Comparison of ENCODE assay signal across 22 cellular contexts in the genomic region with DNA sequence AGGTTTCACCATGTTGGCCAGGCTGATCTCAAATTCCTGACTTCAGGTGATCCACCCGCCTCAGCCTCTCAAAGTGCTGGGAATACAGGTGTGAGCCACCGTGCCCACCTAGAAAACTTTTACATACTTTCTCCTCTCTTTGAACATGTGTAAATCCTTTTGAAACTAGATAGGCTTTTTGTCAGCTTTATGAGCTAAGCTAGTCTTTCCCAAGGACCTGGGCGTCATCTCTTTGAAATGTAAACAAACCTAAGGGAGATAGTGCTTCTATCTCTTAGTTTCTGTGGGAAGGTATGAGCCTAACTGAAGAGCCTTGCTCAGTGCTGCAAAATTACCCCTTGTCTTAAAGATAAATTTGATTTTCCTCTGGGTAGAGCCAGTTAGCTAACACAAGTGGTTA. TPM values are rescaled to one million over a fixed set of nuclear protein-coding genes. Genes with fewer than 3 reads are reported as not detected.
A peak's percentile ranks its signal among the peaks of the same experiment; 100 is the strongest.
DNase-seq lines count a peak whose midpoint lies in the region; ATAC-seq and TF ChIP-seq lines count a peak whose summit lies in the region.
"Had no signal": no experiment of that assay in that cellular context is flagged by ENCODE, and none has a peak within 500 bp of the region (broad histone marks: within the 10 kb centered on the region; RNA-seq: fewer than 3 reads in every experiment).

No MANE protein-coding gene starts in this region.

- no peak overlapping the region for H2BK15ac ChIP-seq in mesenchymal stem cell (ENCODE audit: low read depth, poor library complexity, severe bottlenecking)

- H3K18ac ChIP-seq in mesenchymal stem cell (ENCODE audit: low read depth in 1 of 2, low read length in 2 of 2) = no peak overlapping the region

- peak overlapping the region; percentile 91 for H3K27ac Mint-ChIP-seq in central memory CD8-positive, alpha-beta T cell (ENCODE audit: low read depth)
- H3K27ac Mint-ChIP-seq: activated CD4-positive, alpha-beta memory T cell treated with anti-CD3 and anti-CD28 coated beads, Interleukin-2, amount 10 ng/mL, durations not matched to agents 7 days and 5 days had no signal

- no peak overlapping the region for H3K9ac ChIP-seq in mesenchymal stem cell (ENCODE audit: low read length)
- H3K9ac ChIP-seq: BLaER1 had no signal

- H3K4me3 Mint-ChIP-seq in central memory CD8-positive, alpha-beta T cell = peak overlapping the region; percentile 95
- H3K4me3 Mint-ChIP-seq: activated CD4-positive, alpha-beta memory T cell treated with anti-CD3 and anti-CD28 coated beads, Interleukin-2, amount 10 ng/mL, durations not matched to agents 7 days and 5 days; naive B cell had no signal

- TF ChIP-seq CTCF in BE2C (IDR thresholded peaks at IDR 0.05; ENCODE audit: low read depth, low read length) = no peak

- no peak overlapping the region for H2BK12ac ChIP-seq in mesenchymal stem cell (ENCODE audit: low read length in 2 of 2)

- H4K91ac ChIP-seq in mesenchymal stem cell (ENCODE audit: low read length) = no peak overlapping the region

- DNase-seq in NCI-H2029 (lab: John Stamatoyannopoulos, UW) = peak; percentile 27
- no peak for DNase-seq in NCI-H2029 treated with DMSO at 0.1 percent for 48 hours (lab: John Stamatoyannopoulos, UW)
- DNase-seq in EH (ENCODE audit: low read depth) = peak; percentile 72
- DNase-seq in central memory CD8-positive, alpha-beta T cell (ENCODE audit: low spot score in 2 of 2) = no peak
- DNase-seq in mesenchymal stem cell = peak; percentile 69
- no peak for DNase-seq in BE2C
- DNase-seq in glomerular visceral epithelial cell (ENCODE audit: extremely low spot score) = no peak
- DNase-seq: activated CD4-positive, alpha-beta memory T cell treated with anti-CD3 and anti-CD28 coated beads, Interleukin-2, amount 10 ng/mL, durations not matched to agents 7 days and 5 days; activated naive CD4-positive, alpha-beta T cell treated with anti-CD3 and anti-CD28 coated beads, Interleukin-2, amount 50 U/mL, for 16 hours; Calu3; effector CD4-positive, alpha-beta T cell; esophagus squamous epithelium; naive B cell; NCI-H1436 treated with DMSO at 0.1 percent for 48 hours; SIG-M5; stimulated activated naive CD4-positive, alpha-beta T cell treated with Interleukin-2 at 50 U/mL for 16 hours; tibial artery had no signal

- no peak overlapping the region for H2AFZ ChIP-seq in mesenchymal stem cell (ENCODE audit: low read depth, low read length)

- H3K27me3 Mint-ChIP-seq in central memory CD8-positive, alpha-beta T cell = no peaks in the 10 kb centered on the region
- H3K27me3 Mint-ChIP-seq: naive B cell had no signal

- H3K36me3 ChIP-seq in mesenchymal stem cell (ENCODE audit: control insufficient read depth in 1 of 2, insufficient read depth in 2 of 2, low read depth in 1 of 2, low read length in 2 of 2) = no peaks in the 10 kb centered on the region
- H3K36me3 ChIP-seq in BE2C = no peaks in the 10 kb centered on the region
- H3K36me3 ChIP-seq: ascending aorta, BLaER1, esophagus squamous epithelium, tibial artery had no signal

- H3K4me2 ChIP-seq in mesenchymal stem cell (ENCODE audit: low read length, poor library complexity, severe bottlenecking) = no peak overlapping the region
- H3K4me2 ChIP-seq: BLaER1, smooth muscle cell had no signal

- H2AK5ac ChIP-seq in mesenchymal stem cell (ENCODE audit: low read length, severe bottlenecking) = no peak overlapping the region

- H3K27ac ChIP-seq in mesenchymal stem cell (ENCODE audit: low read length, poor library complexity, severe bottlenecking) = no peak overlapping the region
- H3K27ac ChIP-seq: ascending aorta, BLaER1, esophagus squamous epithelium, tibial artery had no signal

- H3K4ac ChIP-seq in mesenchymal stem cell (ENCODE audit: low read depth in 1 of 2, low read length in 2 of 2) = no peak overlapping the region

- H3K4me1 ChIP-seq in mesenchymal stem cell (ENCODE audit: control insufficient read depth, insufficient read depth, low read depth, low read length) = no peaks in the 10 kb centered on the region
- no peaks in the 10 kb centered on the region for H3K4me1 ChIP-seq in BE2C

- H3K23ac ChIP-seq in mesenchymal stem cell (ENCODE audit: low read length in 2 of 2) = no peak overlapping the region

- H3K4me1 Mint-ChIP-seq in central memory CD8-positive, alpha-beta T cell = peaks cover 84% of the 10 kb centered on the region

- H3K4me3 ChIP-seq in mesenchymal stem cell (ENCODE audit: insufficient read depth in 1 of 2, low read depth in 1 of 2, low read length in 2 of 2) (no peak overlapping the region), BE2C (ENCODE audit: low read depth, low read length) (no peak overlapping the region)
- H3K4me3 ChIP-seq: ascending aorta, BLaER1, esophagus squamous epithelium, smooth muscle cell, tibial artery had no signal

- H3K9me3 Mint-ChIP-seq in central memory CD8-positive, alpha-beta T cell = no peaks in the 10 kb centered on the region
- H3K9me3 Mint-ChIP-seq: activated CD4-positive, alpha-beta memory T cell treated with anti-CD3 and anti-CD28 coated beads, Interleukin-2, amount 10 ng/mL, durations not matched to agents 7 days and 5 days; naive B cell had no signal

- no peak overlapping the region for H2BK120ac ChIP-seq in mesenchymal stem cell (ENCODE audit: low read depth, low read length)

- H3K9me3 ChIP-seq in mesenchymal stem cell (ENCODE audit: control insufficient read depth, low read length) (no peaks in the 10 kb centered on the region), BE2C (no peaks in the 10 kb centered on the region)
- H3K9me3 ChIP-seq: ascending aorta, BLaER1, esophagus squamous epithelium, tibial artery had no signal

- no peak for ATAC-seq in central memory CD8-positive, alpha-beta T cell (replicated peaks; ENCODE audit: extremely low read depth, poor library complexity, severe bottlenecking)
- no peak for ATAC-seq in GM18511 (IDR thresholded peaks at IDR 0.05; ENCODE audit: unreplicated experiment)
- ATAC-seq: activated CD4-positive, CD25-positive, alpha-beta regulatory T cell treated with anti-CD3 and anti-CD28 coated beads, Interleukin-2, amount 50 U/mL, for 24 hours had no signal

- no peaks in the 10 kb centered on the region for H3K79me1 ChIP-seq in mesenchymal stem cell (replicated peaks; ENCODE audit: low read length, poor library complexity, severe bottlenecking)

- H3K36me3 Mint-ChIP-seq in central memory CD8-positive, alpha-beta T cell (ENCODE audit: insufficient read depth) = peaks cover 37% of the 10 kb centered on the region
- H3K36me3 Mint-ChIP-seq: naive B cell had no signal

- WGBS in mesenchymal stem cell = 69% methylated on average over 3 of the region's 3 CpGs

- H3K27me3 ChIP-seq in mesenchymal stem cell (ENCODE audit: control insufficient read depth in 1 of 2, insufficient read depth in 1 of 2, low read length in 2 of 2) = peaks cover 24 to 36% of the 10 kb centered on the region in 2 experiments
- H3K27me3 ChIP-seq in BE2C = no peaks in the 10 kb centered on the region
- H3K27me3 ChIP-seq: ascending aorta, BLaER1, esophagus squamous epithelium, tibial artery had no signal

- no peak overlapping the region for H4K8ac ChIP-seq in mesenchymal stem cell (ENCODE audit: low read length)

- H3K14ac ChIP-seq in mesenchymal stem cell (ENCODE audit: low read length in 2 of 2) = no peak overlapping the region

- no peak overlapping the region for H2BK5ac ChIP-seq in mesenchymal stem cell (ENCODE audit: low read depth, low read length, poor library complexity, severe bottlenecking)

RNA-seq across cellular contexts. Expression of a gene that starts 4.8 kb away (rescaled TPM):
- polyA plus RNA-seq in mesenchymal stem cell (2013, experiment 1 of 2) = not detected
- 0.01 TPM for polyA plus RNA-seq in mesenchymal stem cell (2013, experiment 2 of 2)
- polyA plus RNA-seq in BE2C (2012; ENCODE audit: insufficient read depth, insufficient read length, low read depth) = not detected
- polyA plus RNA-seq: smooth muscle cell had no signal

RNA-seq across cellular contexts. Expression of a gene that starts 54.5 kb away (rescaled TPM):
- polyA plus RNA-seq in mesenchymal stem cell (2013, experiment 1 of 2) = not detected
- not detected for polyA plus RNA-seq in mesenchymal stem cell (2013, experiment 2 of 2)
- not detected for polyA plus RNA-seq in BE2C (2012; ENCODE audit: insufficient read depth, insufficient read length, low read depth)
- polyA plus RNA-seq: smooth muscle cell had no signal

Comparison
In these comparisons a context has a peak if more than half of its experiments do, and no peak if none do; other contexts are left out.
1. DNase-seq: peak in NCI-H2029 (single experiment), EH (single experiment) and mesenchymal stem cell (single experiment); none in NCI-H2029 treated with DMSO at 0.1 percent for 48 hours (single experiment), central memory CD8-positive, alpha-beta T cell (0 of 2), BE2C (single experiment) and glomerular visceral epithelial cell (single experiment).